Comparison of ENCODE assay signal across 8 cellular contexts in genomic region chr13:110116072-110116487, GRCh38.
DNase-seq lines count a peak whose midpoint lies in the region; ATAC-seq and TF ChIP-seq lines count a peak whose summit lies in the region.

No MANE protein-coding gene starts in this region.

- DNase-seq in AG04449 (ENCODE audit: low read depth, low spot score) (no peak), GM19238 (ENCODE audit: insufficient read length, low spot score) (peak; percentile 50), LNCaP clone FGC (ENCODE audit: low read depth) (no peak), activated T-cell treated with anti-CD3 and anti-CD28 coated beads for 48 hours (ENCODE audit: low read depth) (peak; percentile 55), foreskin keratinocyte (no peak), retinal pigment epithelial cell (ENCODE audit: low read depth) (no peak), NCI-H345 (lab: John Stamatoyannopoulos, UW) (no peak)

- no peaks in the 10 kb centered on the region for H3K27me3 ChIP-seq in foreskin keratinocyte

- CTCF ChIA-PET in AG04449 (lab: Yijun Ruan, JAX) = interaction anchor here (0.6 to 6.2 kb wide), 38 partner anchors 9 to 1203 kb away, joined by 3 to 40 read pairs (median 3); no protein-coding TSS in a partner anchor

- H3K4me1 ChIP-seq in foreskin keratinocyte = peaks cover 10% of the 10 kb centered on the region

- H3K27ac ChIP-seq in foreskin keratinocyte = no peak overlapping the region

- TF ChIP-seq CTCF in AG04449 (IDR thresholded peaks at IDR 0.05; ENCODE audit: insufficient read depth, low read length, missing control alignments) = peak; percentile 97
- TF ChIP-seq CTCF in LNCaP clone FGC (IDR thresholded peaks at IDR 0.05; ENCODE audit: control insufficient read depth, extremely low read depth, insufficient read depth) = peak; percentile 90
- TF ChIP-seq CTCF in foreskin keratinocyte (conservative IDR thresholded peaks at IDR 0.05) = peak; percentile 94
- TF ChIP-seq CTCF in retinal pigment epithelial cell (conservative IDR thresholded peaks at IDR 0.05; ENCODE audit: low read depth, low read length) = peak; percentile 74

- no peak overlapping the region for H3K4me3 ChIP-seq in AG04449 (ENCODE audit: low read depth, low read length)
- no peak overlapping the region for H3K4me3 ChIP-seq in LNCaP clone FGC (ENCODE audit: low read depth, low read length)
- H3K4me3 ChIP-seq in retinal pigment epithelial cell (ENCODE audit: low read length) = peak overlapping the region; percentile 14

- POLR2A ChIA-PET in AG04449 (lab: Yijun Ruan, JAX) = no interaction called here

- ATAC-seq in foreskin keratinocyte (peak; percentile 62), HG03571 (IDR thresholded peaks at IDR 0.05; ENCODE audit: unreplicated experiment) (no peak)

Comparison
In these comparisons a context has a peak if more than half of its experiments do, and no peak if none do; other contexts are left out.
1. DNase-seq: peak in GM19238 (single experiment) and activated T-cell treated with anti-CD3 and anti-CD28 coated beads for 48 hours (single experiment); none in AG04449 (single experiment), LNCaP clone FGC (single experiment), foreskin keratinocyte (0 of 2), retinal pigment epithelial cell (single experiment) and NCI-H345 (single experiment).
2. Peak in every context shown above with its lines, with median percentiles within 50 percentile points of each other: CTCF ChIP-seq.